In the genomic region with DNA sequence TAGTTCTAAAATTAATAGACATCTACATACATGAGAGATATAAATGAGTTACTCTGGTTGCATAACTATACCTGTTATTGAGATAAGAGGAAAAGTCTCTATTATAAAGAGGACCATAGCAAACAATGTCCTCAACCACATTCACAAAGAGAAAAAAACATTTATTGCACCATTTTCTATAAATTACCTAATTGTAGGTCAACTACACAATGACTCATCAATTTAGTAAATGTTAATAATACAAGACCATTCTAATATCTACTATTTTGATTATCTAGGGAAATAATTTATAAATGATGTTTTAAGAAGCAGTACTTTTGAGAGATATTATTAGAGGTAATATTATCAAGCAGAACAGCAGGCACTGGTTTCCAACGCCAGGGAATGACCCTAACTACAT, we compare ENCODE assay signal across 1 cellular context.
TF ChIP-seq lines count a peak whose summit lies in the region.

No MANE protein-coding gene starts in this region.

TF ChIP-seq in K562, 482 proteins besides CTCF, POLR2A, EP300 and RAD21 (continued from another document):
- TF ChIP-seq, protein P1, sequence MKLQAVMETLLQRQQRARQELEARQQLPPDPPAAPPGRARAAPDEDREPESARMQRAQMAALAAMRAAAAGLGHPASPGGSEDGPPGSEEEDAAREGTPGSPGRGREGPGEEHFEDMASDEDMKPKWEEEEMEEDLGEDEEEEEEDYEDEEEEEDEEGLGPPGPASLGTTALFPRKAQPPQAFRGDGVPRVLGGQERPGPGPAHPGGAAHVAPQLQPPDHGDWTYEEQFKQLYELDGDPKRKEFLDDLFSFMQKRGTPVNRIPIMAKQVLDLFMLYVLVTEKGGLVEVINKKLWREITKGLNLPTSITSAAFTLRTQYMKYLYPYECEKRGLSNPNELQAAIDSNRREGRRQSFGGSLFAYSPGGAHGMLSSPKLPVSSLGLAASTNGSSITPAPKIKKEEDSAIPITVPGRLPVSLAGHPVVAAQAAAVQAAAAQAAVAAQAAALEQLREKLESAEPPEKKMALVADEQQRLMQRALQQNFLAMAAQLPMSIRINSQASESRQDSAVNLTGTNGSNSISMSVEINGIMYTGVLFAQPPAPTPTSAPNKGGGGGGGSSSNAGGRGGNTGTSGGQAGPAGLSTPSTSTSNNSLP (IDR thresholded peaks at IDR 0.05; ENCODE audit: borderline replicate concordance, low read depth, low read length): no peak
TF ChIP-seq in K562: peak in this region for 2.
